1 cellular context compared by ENCODE assay signal in the genomic region with DNA sequence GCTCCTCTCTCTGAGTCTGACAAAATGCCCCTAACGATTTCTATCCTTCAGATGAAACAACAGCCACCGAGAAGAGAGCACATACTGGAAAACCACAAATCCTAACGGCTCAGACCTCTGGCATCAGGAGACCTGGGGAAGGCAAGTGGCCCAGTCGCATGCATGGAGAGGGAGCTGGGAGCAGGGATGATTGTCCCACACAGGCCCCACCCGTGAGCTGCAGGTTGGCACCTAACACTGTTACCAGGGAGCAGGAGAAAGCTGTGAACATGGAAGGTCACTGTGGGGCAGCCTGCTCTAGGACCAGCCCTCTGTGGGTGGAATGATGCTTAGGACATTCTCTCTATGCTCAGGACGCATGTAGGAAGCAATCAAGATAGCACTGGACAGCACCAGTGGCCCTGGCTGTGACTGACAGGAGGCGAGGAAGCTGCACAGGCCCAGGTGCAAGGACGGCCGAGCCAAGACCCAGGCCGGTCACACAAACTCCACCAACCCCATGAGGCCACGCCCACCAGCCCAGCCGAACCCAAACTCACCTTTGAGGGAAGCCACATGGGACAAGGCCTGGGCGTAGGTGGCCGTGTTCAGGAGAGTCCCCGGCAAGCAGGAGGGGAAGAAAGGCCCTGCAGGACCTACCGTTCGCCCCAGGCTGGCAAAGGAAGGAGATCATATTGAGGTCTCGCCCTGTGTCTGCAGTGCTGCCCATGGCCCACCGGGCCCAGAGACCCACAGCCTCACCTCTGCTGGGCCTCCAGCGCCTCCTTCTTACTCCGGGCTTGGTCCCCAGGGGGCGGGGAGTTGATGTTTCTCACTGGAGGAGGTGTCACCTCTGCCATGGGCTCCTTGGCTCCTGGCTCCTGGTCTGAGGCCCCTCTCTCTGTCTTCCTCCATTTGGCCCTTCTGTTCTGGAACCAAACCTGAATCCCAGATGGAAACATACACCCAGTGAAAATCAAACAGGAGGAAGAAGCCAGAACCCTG.
TF ChIP-seq lines count a peak whose summit lies in the region.

No MANE protein-coding gene starts in this region.

TF ChIP-seq in HepG2, 621 proteins besides CTCF, POLR2A, EP300 and RAD21 (continued from another document):
- TF ChIP-seq RAD51 (IDR thresholded peaks at IDR 0.05; ENCODE audit: borderline replicate concordance) (no peak), ZNF556 (CRISPR knock-in tag; IDR thresholded peaks at IDR 0.05; ENCODE audit: borderline replicate concordance) (no peak), U2AF1 (optimal IDR thresholded peaks at IDR 0.05; ENCODE audit: low read depth, low read length) (no peak), SP2 (CRISPR knock-in tag; IDR thresholded peaks at IDR 0.05) (no peak), ZNF674 (CRISPR knock-in tag; IDR thresholded peaks at IDR 0.05; ENCODE audit: low read depth) (no peak), FOXK2 (IDR thresholded peaks at IDR 0.05) (no peak)
- TF ChIP-seq, protein P1, sequence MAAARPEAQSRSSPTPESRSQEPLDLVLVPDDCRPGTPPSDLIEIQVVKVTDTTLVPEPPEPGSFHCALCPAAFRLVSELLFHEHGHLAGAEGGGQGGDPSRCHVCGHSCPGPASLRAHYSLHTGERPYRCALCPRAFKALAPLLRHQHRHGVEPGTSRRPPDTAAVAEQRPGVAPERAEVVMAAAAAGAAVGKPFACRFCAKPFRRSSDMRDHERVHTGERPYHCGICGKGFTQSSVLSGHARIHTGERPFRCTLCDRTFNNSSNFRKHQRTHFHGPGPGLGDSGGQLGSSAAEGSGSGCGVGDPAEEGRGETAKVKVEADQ (CRISPR knock-in tag; IDR thresholded peaks at IDR 0.05; ENCODE audit: borderline replicate concordance): no peak
- TF ChIP-seq, protein P2, sequence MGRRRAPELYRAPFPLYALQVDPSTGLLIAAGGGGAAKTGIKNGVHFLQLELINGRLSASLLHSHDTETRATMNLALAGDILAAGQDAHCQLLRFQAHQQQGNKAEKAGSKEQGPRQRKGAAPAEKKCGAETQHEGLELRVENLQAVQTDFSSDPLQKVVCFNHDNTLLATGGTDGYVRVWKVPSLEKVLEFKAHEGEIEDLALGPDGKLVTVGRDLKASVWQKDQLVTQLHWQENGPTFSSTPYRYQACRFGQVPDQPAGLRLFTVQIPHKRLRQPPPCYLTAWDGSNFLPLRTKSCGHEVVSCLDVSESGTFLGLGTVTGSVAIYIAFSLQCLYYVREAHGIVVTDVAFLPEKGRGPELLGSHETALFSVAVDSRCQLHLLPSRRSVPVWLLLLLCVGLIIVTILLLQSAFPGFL (CRISPR knock-in tag; IDR thresholded peaks at IDR 0.05): no peak
- TF ChIP-seq, protein P3, sequence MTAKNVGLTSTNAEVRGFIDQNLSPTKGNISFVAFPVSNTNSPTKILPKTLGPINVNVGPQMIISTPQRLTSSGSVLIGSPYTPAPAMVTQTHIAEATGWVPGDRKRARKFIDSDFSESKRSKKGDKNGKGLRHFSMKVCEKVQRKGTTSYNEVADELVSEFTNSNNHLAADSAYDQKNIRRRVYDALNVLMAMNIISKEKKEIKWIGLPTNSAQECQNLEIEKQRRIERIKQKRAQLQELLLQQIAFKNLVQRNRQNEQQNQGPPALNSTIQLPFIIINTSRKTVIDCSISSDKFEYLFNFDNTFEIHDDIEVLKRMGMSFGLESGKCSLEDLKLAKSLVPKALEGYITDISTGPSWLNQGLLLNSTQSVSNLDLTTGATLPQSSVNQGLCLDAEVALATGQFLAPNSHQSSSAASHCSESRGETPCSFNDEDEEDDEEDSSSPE (CRISPR knock-in tag; IDR thresholded peaks at IDR 0.05): no peak
- TF ChIP-seq, protein P4, sequence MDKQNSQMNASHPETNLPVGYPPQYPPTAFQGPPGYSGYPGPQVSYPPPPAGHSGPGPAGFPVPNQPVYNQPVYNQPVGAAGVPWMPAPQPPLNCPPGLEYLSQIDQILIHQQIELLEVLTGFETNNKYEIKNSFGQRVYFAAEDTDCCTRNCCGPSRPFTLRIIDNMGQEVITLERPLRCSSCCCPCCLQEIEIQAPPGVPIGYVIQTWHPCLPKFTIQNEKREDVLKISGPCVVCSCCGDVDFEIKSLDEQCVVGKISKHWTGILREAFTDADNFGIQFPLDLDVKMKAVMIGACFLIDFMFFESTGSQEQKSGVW (CRISPR knock-in tag; IDR thresholded peaks at IDR 0.05; ENCODE audit: borderline replicate concordance): no peak
TF ChIP-seq in HepG2: peak in this region for 0.
